In the genomic region with DNA sequence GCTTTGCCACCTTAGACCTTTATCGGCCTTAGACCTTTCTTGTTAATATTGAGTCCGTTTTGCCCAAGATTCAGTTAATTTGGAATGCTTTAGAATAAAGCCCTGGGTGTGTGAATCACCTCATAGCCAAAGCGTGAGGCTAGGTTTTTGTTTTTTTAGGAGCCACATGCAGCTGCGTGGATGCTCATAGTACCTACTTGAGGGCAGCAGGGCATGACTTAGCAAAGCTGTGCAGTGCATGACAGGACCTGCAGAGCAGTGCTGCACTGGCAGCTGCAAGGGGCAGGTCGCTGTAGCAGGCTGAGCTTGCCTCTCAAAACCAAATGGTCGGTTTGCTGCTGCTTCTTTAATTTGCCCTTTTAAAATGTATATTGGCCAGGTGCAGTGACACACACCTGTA, we compare ENCODE assay signal across 13 cellular contexts.
DNase-seq lines count a peak whose midpoint lies in the region; ATAC-seq and TF ChIP-seq lines count a peak whose summit lies in the region.
"Had no signal": no experiment of that assay in that cellular context is flagged by ENCODE, and none has a peak within 500 bp of the region (broad histone marks: within the 10 kb centered on the region; RNA-seq: fewer than 3 reads in every experiment).

No MANE protein-coding gene starts in this region.

- TF ChIP-seq CTCF in coronary artery (IDR thresholded peaks at IDR 0.05) (no peak), thoracic aorta (IDR thresholded peaks at IDR 0.05) (no peak)

- no peaks in the 10 kb centered on the region for H3K36me3 ChIP-seq in thoracic aorta

- H3K4me3 ChIP-seq in coronary artery (no peak overlapping the region), thoracic aorta (no peak overlapping the region)
- H3K4me3 ChIP-seq: A549 had no signal

- DNase-seq in NCI-H146 (lab: John Stamatoyannopoulos, UW) (peak; percentile 27), NCI-H146 treated with DMSO at 0.1 percent for 48 hours (lab: John Stamatoyannopoulos, UW; ENCODE audit: unreplicated experiment) (no peak), NCI-H2171 treated with DMSO at 0.1 percent for 48 hours (lab: John Stamatoyannopoulos, UW) (peak; percentile 83), coronary artery (ENCODE audit: low spot score) (no peak), thoracic aorta (ENCODE audit: low spot score) (no peak), D341Med (ENCODE audit: low spot score) (no peak)
- DNase-seq in stimulated activated CD4-positive, alpha-beta T cell treated with anti-CD3 and anti-CD28 coated beads, Interleukin-2, amount 100 ng/mL, for 24 hours, result no peak
- DNase-seq: activated CD8-positive, alpha-beta memory T cell treated with anti-CD3 and anti-CD28 coated beads, Interleukin-2, amount 50 U/mL, for 4 hours; cortex of kidney; NCI-H1930; SW 1271 had no signal

- no peaks in the 10 kb centered on the region for H3K9me3 ChIP-seq in thoracic aorta
- H3K9me3 ChIP-seq: A549 had no signal

- H3K27ac ChIP-seq in coronary artery (peak overlapping the region; percentile 51 to 76), thoracic aorta (peak overlapping the region; percentile 73 to 74)

- no peaks in the 10 kb centered on the region for H3K27me3 ChIP-seq in thoracic aorta (replicated peaks; ENCODE audit: insufficient read depth)

- peaks cover 14 to 80% of the 10 kb centered on the region in 2 donors for H3K4me1 ChIP-seq in thoracic aorta (ENCODE audit: control insufficient read depth in 1 of 2, low read depth in 2 of 2)

- ATAC-seq in thoracic aorta (ENCODE audit: insufficient number of reproducible peaks, low FRiP score, low read depth), result peak; percentile 41
- ATAC-seq in HG02588 (IDR thresholded peaks at IDR 0.05; ENCODE audit: unreplicated experiment), result no peak

Comparison
In these comparisons a context has a peak if more than half of its experiments do, and no peak if none do; other contexts are left out.
1. DNase-seq: peak in NCI-H146 (single experiment) and NCI-H2171 treated with DMSO at 0.1 percent for 48 hours (single experiment); none in NCI-H146 treated with DMSO at 0.1 percent for 48 hours (single experiment), coronary artery (single experiment), thoracic aorta (single experiment), D341Med (single experiment) and stimulated activated CD4-positive, alpha-beta T cell treated with anti-CD3 and anti-CD28 coated beads, Interleukin-2, amount 100 ng/mL, for 24 hours (0 of 2).